18 cellular contexts compared by ENCODE assay signal in the genomic region with DNA sequence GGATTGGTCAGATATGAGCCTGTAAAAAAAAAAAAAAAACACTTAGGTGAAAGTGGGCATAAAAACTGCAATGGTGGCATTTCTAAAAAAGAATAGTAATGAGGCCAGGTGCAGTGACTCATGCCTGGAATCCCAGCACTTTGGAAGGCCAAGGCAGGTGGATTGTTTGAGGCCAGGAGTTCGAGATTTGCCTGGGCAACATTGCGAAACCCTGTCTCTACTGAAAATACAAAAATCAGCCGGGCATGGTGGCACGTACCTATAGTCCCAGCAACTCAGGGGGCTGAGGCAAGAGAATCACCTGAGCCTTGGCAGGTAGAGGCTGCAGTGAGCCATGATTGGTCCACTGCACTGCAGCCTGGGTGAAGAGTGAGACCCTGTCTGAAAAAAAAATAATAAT. TPM values are rescaled to one million over a fixed set of nuclear protein-coding genes. Genes with fewer than 3 reads are reported as not detected.
DNase-seq lines count a peak whose midpoint lies in the region; ATAC-seq, FAIRE-seq and TF ChIP-seq lines count a peak whose summit lies in the region.
"Had no signal": no experiment of that assay in that cellular context is flagged by ENCODE, and none has a peak within 500 bp of the region (broad histone marks: within the 10 kb centered on the region; RNA-seq: fewer than 3 reads in every experiment).

No MANE protein-coding gene starts in this region.

- H3K4me1 ChIP-seq in breast epithelium = no peaks in the 10 kb centered on the region
- H3K4me1 ChIP-seq in HCT116 (ENCODE audit: control insufficient read depth in 1 of 2, insufficient read depth in 2 of 2, low read length in 2 of 2) = no peaks in the 10 kb centered on the region
- H3K4me1 ChIP-seq in K562 (replicated peaks in 1 of 2; ENCODE audit: control insufficient read depth in 2 of 2, insufficient read depth in 2 of 2, low read length in 2 of 2) = peaks cover 0 to 4% of the 10 kb centered on the region in 2 experiments; a peak in 2 of 5 replicates

- H3K27me3 Mint-ChIP-seq in MCF 10A (ENCODE audit: insufficient read depth, unreplicated experiment) (no peaks in the 10 kb centered on the region), WTC11 (ENCODE audit: low read depth) (no peaks in the 10 kb centered on the region)
- H3K27me3 Mint-ChIP-seq: CD4-positive, alpha-beta memory T cell had no signal

- H3K4me1 Mint-ChIP-seq in MCF 10A (ENCODE audit: insufficient read depth, unreplicated experiment) = no peaks in the 10 kb centered on the region
- H3K4me1 Mint-ChIP-seq in WTC11 = no peaks in the 10 kb centered on the region
- H3K4me1 Mint-ChIP-seq: CD4-positive, alpha-beta memory T cell had no signal

- FAIRE-seq in K562 (lab: Jason Lieb, UNC) (no peak), GM12891 (lab: Jason Lieb, UNC) (no peak)
- FAIRE-seq: GM12892 had no signal

- TF ChIP-seq POLR2A in breast epithelium (IDR thresholded peaks at IDR 0.05) = no peak
- no peak for TF ChIP-seq POLR2A in HCT116 (IDR thresholded peaks at IDR 0.05; ENCODE audit: borderline replicate concordance, extremely low read depth, insufficient read depth, insufficient read length)
- no peak for TF ChIP-seq POLR2A in K562 (conservative IDR thresholded peaks at IDR 0.05)
- no peak for TF ChIP-seq POLR2A in GM12891 (IDR thresholded peaks at IDR 0.05; ENCODE audit: low read depth, low read length)

- no peaks in the 10 kb centered on the region for H3K9me3 Mint-ChIP-seq in MCF 10A (ENCODE audit: unreplicated experiment)
- peaks cover 3% of the 10 kb centered on the region; the same call in 1 of the 2 replicates for H3K9me3 Mint-ChIP-seq in WTC11
- H3K9me3 Mint-ChIP-seq: CD4-positive, alpha-beta memory T cell had no signal

- H3K4me2 ChIP-seq in HCT116 (ENCODE audit: low read length) (no peak overlapping the region), K562 (ENCODE audit: insufficient read depth, low read length) (no peak overlapping the region)

- no peak for TF ChIP-seq CTCF in MCF 10A (IDR thresholded peaks at IDR 0.05; ENCODE audit: unreplicated experiment)
- TF ChIP-seq CTCF in breast epithelium (IDR thresholded peaks at IDR 0.05) = no peak
- TF ChIP-seq CTCF in HCT116 (IDR thresholded peaks at IDR 0.05 in 2 of 3, conservative IDR thresholded peaks at IDR 0.05 in 1 of 3; ENCODE audit: borderline replicate concordance in 1 of 3, insufficient read depth in 1 of 3, low read depth in 2 of 3, low read length in 2 of 3) = no peak
- TF ChIP-seq CTCF in K562 (IDR thresholded peaks at IDR 0.05 in 2 of 3, conservative IDR thresholded peaks at IDR 0.05 in 1 of 3; ENCODE audit: insufficient read depth in 2 of 3, low read depth in 1 of 3, low read length in 3 of 3) = no peak
- TF ChIP-seq CTCF in WTC11 (IDR thresholded peaks at IDR 0.05) = no peak

- no peaks in the 10 kb centered on the region for H3K9me3 ChIP-seq in breast epithelium
- H3K9me3 ChIP-seq in HCT116 (ENCODE audit: control insufficient read depth in 1 of 2, insufficient read depth in 1 of 2, low read depth in 1 of 2, low read length in 2 of 2) = no peaks in the 10 kb centered on the region
- H3K9me3 ChIP-seq in K562 (replicated peaks; ENCODE audit: control insufficient read depth, insufficient read depth, low read depth, low read length) = no peaks in the 10 kb centered on the region

- DNase-seq in MCF 10A (ENCODE audit: unreplicated experiment) = no peak
- no peak for DNase-seq in breast epithelium (ENCODE audit: low spot score in 2 of 2)
- DNase-seq in HCT116 (ENCODE audit: low read depth, low spot score) = no peak
- DNase-seq in K562 (ENCODE audit: extremely low read depth in 1 of 4, low spot score in 3 of 4) = no peak
- DNase-seq in WTC11 (ENCODE audit: low spot score) = no peak
- no peak for DNase-seq in GM12891 (ENCODE audit: insufficient read length, low spot score)
- DNase-seq: 8988T; C1 segment of cervical spinal cord; Calu3; CD4-positive, alpha-beta memory T cell; COR-L47; DMS53; DMS79 treated with DMSO at 0.1 percent for 48 hours; GF-D8; GOT3; H7; HCEC 1CT had no signal

- intact Hi-C loops in MCF 10A (cut with micrococcal nuclease) = no loop called here
- intact Hi-C loops in breast epithelium (cut with DNase I; ENCODE audit: low total_unique reads) = no loop called here
- intact Hi-C loops in HCT116 (cut with micrococcal nuclease) = no loop called here
- intact Hi-C loops in K562 (cut with micrococcal nuclease) = no loop called here

- TF ChIP-seq EP300 in K562 (IDR thresholded peaks at IDR 0.05; ENCODE audit: low read length) = no peak

- H3K9ac ChIP-seq in HCT116 (ENCODE audit: low read length) = no peak overlapping the region
- H3K9ac ChIP-seq in K562 (ENCODE audit: insufficient read depth in 1 of 2, low read depth in 2 of 2, low read length in 2 of 2) = no peak overlapping the region

- no TSS peak for BruUV-seq in MCF 10A (replicated peaks; lab: Mats Ljungman, UMichigan)
- BruUV-seq in HCT116 (replicated peaks; lab: Mats Ljungman, UMichigan) = no TSS peak
- BruUV-seq in K562 (replicated peaks; lab: Mats Ljungman, UMichigan) = no TSS peak

- no peaks in the 10 kb centered on the region for H3K79me2 ChIP-seq in HCT116 (ENCODE audit: insufficient read depth, low read length)
- no peaks in the 10 kb centered on the region for H3K79me2 ChIP-seq in K562 (ENCODE audit: control insufficient read depth, insufficient read depth, low read length)

- POLR2A ChIA-PET in MCF 10A (lab: Yijun Ruan, JAX) = no interaction called here
- POLR2A ChIA-PET in HCT116 (lab: Charles Lee) = no interaction called here
- POLR2A ChIA-PET in K562 (lab: Yijun Ruan, JAX) = interaction anchor here (0.6 kb wide), 1 partner anchor 423 kb away, joined by 3 read pairs; no protein-coding TSS in a partner anchor
- POLR2A ChIA-PET in WTC11 (lab: Charles Lee) = no interaction called here

- no peaks in the 10 kb centered on the region for H3K36me3 ChIP-seq in breast epithelium
- no peaks in the 10 kb centered on the region for H3K36me3 ChIP-seq in HCT116 (ENCODE audit: control insufficient read depth in 1 of 2, insufficient read depth in 2 of 2, low read length in 2 of 2)
- no peaks in the 10 kb centered on the region for H3K36me3 ChIP-seq in K562 (ENCODE audit: control insufficient read depth, insufficient read depth, low read length)

- H3K36me3 Mint-ChIP-seq in MCF 10A (ENCODE audit: insufficient read depth, unreplicated experiment) (no peaks in the 10 kb centered on the region), WTC11 (no peaks in the 10 kb centered on the region)
- H3K36me3 Mint-ChIP-seq: CD4-positive, alpha-beta memory T cell had no signal

- no peaks in the 10 kb centered on the region for H4K20me1 ChIP-seq in HCT116 (ENCODE audit: insufficient read depth)
- no peaks in the 10 kb centered on the region for H4K20me1 ChIP-seq in K562 (replicated peaks; ENCODE audit: control insufficient read depth, insufficient read depth, low read length)

- no peak overlapping the region for H3K4me3 Mint-ChIP-seq in MCF 10A (ENCODE audit: unreplicated experiment)
- H3K4me3 Mint-ChIP-seq in WTC11 = no peak overlapping the region
- H3K4me3 Mint-ChIP-seq: CD4-positive, alpha-beta memory T cell had no signal

- CTCF ChIA-PET in MCF 10A (lab: Yijun Ruan, JAX) = no interaction called here
- CTCF ChIA-PET in HCT116 (lab: Charles Lee) = interaction anchor here (0.7 kb wide), 1 partner anchor 8 kb away, joined by 3 read pairs; no protein-coding TSS in a partner anchor
- CTCF ChIA-PET in K562 (lab: Yijun Ruan, JAX; ENCODE audit: low intra/inter-chr PET ratio) = interaction anchor here (0.6 kb wide), 1 partner anchor 116 kb away, joined by 5 read pairs; no protein-coding TSS in a partner anchor
- CTCF ChIA-PET in WTC11 (lab: Charles Lee) = interaction anchor here (1.7 kb wide), 1 partner anchor 35 kb away, joined by 10 read pairs; no protein-coding TSS in a partner anchor

- H3K27ac ChIP-seq in breast epithelium = no peak overlapping the region
- H3K27ac ChIP-seq in HCT116 (ENCODE audit: low read depth, low read length) = no peak overlapping the region
- no peak overlapping the region for H3K27ac ChIP-seq in K562 (ENCODE audit: extremely low read depth, low read depth, low read length)

- H3K27me3 ChIP-seq in breast epithelium = no peaks in the 10 kb centered on the region
- H3K27me3 ChIP-seq in HCT116 (ENCODE audit: insufficient read depth, low read length) = no peaks in the 10 kb centered on the region
- no peaks in the 10 kb centered on the region for H3K27me3 ChIP-seq in K562 (ENCODE audit: control insufficient read depth in 2 of 2, insufficient read depth in 2 of 2, low read length in 2 of 2)

- no peak overlapping the region for H3K4me3 ChIP-seq in breast epithelium
- H3K4me3 ChIP-seq in HCT116 (replicated peaks in 1 of 2; ENCODE audit: low read depth in 1 of 2, low read length in 2 of 2) = no peak overlapping the region
- H3K4me3 ChIP-seq in K562 = no peak overlapping the region

- WGBS in K562 (ENCODE audit: insufficient coverage, low coverage, missing lambda C conversion rate) = 74% methylated on average over 4 of the region's 4 CpGs

- TF ChIP-seq RAD21 in HCT116 (IDR thresholded peaks at IDR 0.05; ENCODE audit: low read depth) = no peak
- TF ChIP-seq RAD21 in K562 (CRISPR knock-in tag; conservative IDR thresholded peaks at IDR 0.05 in 1 of 2, IDR thresholded peaks at IDR 0.05 in 1 of 2) = no peak

- RAD21 ChIA-PET in HCT116 (lab: Charles Lee; ENCODE audit: low non-redundant PET in 1 of 2, low total read pairs in 2 of 2, uncharacterized antibody in 2 of 2, unreplicated experiment in 2 of 2) = no interaction called here

- ATAC-seq in HCT116 = no peak
- ATAC-seq in K562 = no peak
- ATAC-seq in WTC11 = no peak

- in situ Hi-C loops in K562 (cut with MboI) = no loop called here

- H3K27ac Mint-ChIP-seq in MCF 10A (ENCODE audit: low read depth, unreplicated experiment) (peak overlapping the region; percentile 51), WTC11 (no peak overlapping the region)

- H2AFZ ChIP-seq in HCT116 (ENCODE audit: low read depth, low read length, poor library complexity, severe bottlenecking) (no peak overlapping the region), K562 (ENCODE audit: low read depth, low read length) (no peak overlapping the region)

- no peaks in the 10 kb centered on the region for H3K9me2 ChIP-seq in HCT116 (ENCODE audit: insufficient read depth)

- H3K9me1 ChIP-seq in K562 (ENCODE audit: control insufficient read depth, insufficient read depth, low read length) = no peaks in the 10 kb centered on the region

RNA-seq across cellular contexts. Expression of a gene that starts 38.3 kb away (rescaled TPM):
- 16.8 and 27.9 TPM in 2 replicates for total RNA-seq in MCF 10A (2022)
- 100 to 1,000 TPM in 2 of 3 donors, 10 to 100 TPM in 1; 13.8 to 177 (median 135) TPM for total RNA-seq in breast epithelium
- total RNA-seq in HCT116 (2021; ENCODE audit: unreplicated experiment) = 81.6 TPM
- 129 and 166 TPM in 2 replicates for polyA plus RNA-seq in HCT116 (2012)
- total RNA-seq in K562 (2011; cell fraction: chromatin; rRNA removed; ENCODE audit: low replicate concordance) = 81.5 and 114 TPM in 2 replicates
- total RNA-seq in K562 (2011; cell fraction: nucleolus; rRNA removed) = 100 and 103 TPM in 2 replicates
- total RNA-seq in K562 (2011; cell fraction: nucleoplasm; rRNA removed) = 92.4 and 99.8 TPM in 2 replicates
- 38.7 and 44.5 TPM in 2 replicates for total RNA-seq in K562 (2014; rRNA removed)
- 19.4 and 20.6 TPM in 2 replicates for total RNA-seq in K562 (2014; rRNA removed; fragmentation: Illumina TruSeq; extraction: Trizol)
- 27.7 and 27.8 TPM in 2 replicates for total RNA-seq in K562 (2015; rRNA removed; fragmentation: Illumina TruSeq; extraction: Trizol)
- total RNA-seq in K562 (2021) = 47.5 and 51.8 TPM in 2 replicates
- 83.9 and 105 TPM in 2 replicates for polyA plus RNA-seq in K562 (2011; rRNA removed)
- 72.3 and 73.7 TPM in 2 replicates for polyA plus RNA-seq in K562 (2011; cell fraction: cytosol; rRNA removed)
- 144 and 202 TPM in 2 replicates for polyA plus RNA-seq in K562 (2011; cell fraction: nucleus; rRNA removed)
- 98.8 and 122 TPM in 2 replicates for polyA plus RNA-seq in K562 (2012)
- polyA plus RNA-seq in K562 (2014; fragmentation: Illumina TruSeq; extraction: Trizol) = 49.6 and 57.8 TPM in 2 replicates
- 10 to 100 TPM; 12.0 to 24.3 TPM for polyA plus RNA-seq in K562 (2014; fragmentation: Nextera tagmentation; extraction: Ambion mirVana)
- polyA plus RNA-seq in K562 (2014; rRNA removed) = 30.9 and 31.4 TPM in 2 replicates
- 76.2 and 78.0 TPM in 2 replicates for polyA minus RNA-seq in K562 (2011; rRNA and poly(A)+ RNA removed)
- 70.7 and 90.6 TPM in 2 replicates for polyA minus RNA-seq in K562 (2011; cell fraction: cytosol; rRNA and poly(A)+ RNA removed)
- 122 and 139 TPM in 2 replicates for polyA minus RNA-seq in K562 (2011; cell fraction: nucleus; rRNA and poly(A)+ RNA removed)
- total RNA-seq in WTC11 (2021) = 5.7 to 9.1 TPM (median 7.5 TPM) in 3 replicates
- 101 TPM for polyA plus RNA-seq in GM12891 (2012; ENCODE audit: low read depth, missing spikeins)
